In the genomic region with DNA sequence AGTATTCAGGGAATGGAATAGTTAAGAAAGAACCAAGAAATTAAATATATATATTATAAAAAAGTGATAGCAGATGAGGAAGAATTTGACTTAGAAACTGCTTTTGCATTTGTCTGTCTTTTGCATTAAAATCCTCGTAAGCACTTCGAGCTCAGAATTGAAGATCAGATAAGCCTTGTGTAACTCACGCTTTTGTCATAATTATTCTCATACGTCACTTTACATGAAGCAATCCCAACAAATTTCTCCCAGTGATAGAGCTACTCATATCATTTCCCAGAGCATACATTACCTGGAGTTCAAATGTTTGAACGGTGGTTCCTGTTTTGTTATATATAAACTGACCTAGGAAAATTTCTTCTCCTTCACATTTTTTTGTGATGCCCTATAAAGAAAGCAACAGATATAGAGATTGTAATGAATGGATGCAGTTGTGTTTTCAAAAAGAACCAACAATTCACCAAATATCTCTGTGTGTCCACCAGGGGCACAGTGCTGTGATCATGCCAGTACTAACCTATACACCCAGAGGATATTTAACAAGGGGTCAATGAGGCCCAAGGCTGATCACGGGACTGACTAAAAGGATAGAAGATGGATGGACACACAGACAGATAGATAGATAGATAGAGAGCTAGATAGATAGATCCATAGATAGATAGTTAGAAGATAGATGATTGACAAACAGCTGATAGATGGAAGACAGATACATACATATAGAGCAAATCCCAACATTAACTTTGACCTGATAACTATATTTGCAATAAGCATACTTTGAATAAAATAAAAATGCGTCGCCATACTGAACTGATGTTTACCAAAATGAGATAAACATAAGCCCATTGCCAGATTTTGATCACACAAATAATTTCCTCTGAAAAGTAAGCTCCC, we compare ENCODE assay signal across 12 cellular contexts. TPM values are rescaled to one million over a fixed set of nuclear protein-coding genes. Genes with fewer than 3 reads are reported as not detected.
DNase-seq lines count a peak whose midpoint lies in the region; ATAC-seq and TF ChIP-seq lines count a peak whose summit lies in the region.
"Had no signal": no experiment of that assay in that cellular context is flagged by ENCODE, and none has a peak within 500 bp of the region (broad histone marks: within the 10 kb centered on the region; RNA-seq: fewer than 3 reads in every experiment).

No MANE protein-coding gene starts in this region.

- CTCF ChIA-PET in HCT116 (lab: Charles Lee): interaction anchor here (1.0 to 2.0 kb wide), 3 partner anchors 12 to 121 kb away, joined by 3 to 12 read pairs (median 4); no protein-coding TSS in a partner anchor

- H2AFZ ChIP-seq in HCT116 (ENCODE audit: low read depth, low read length, poor library complexity, severe bottlenecking): no peak overlapping the region

- POLR2A ChIA-PET in HCT116 (lab: Charles Lee): interaction anchor here (0.8 to 1.2 kb wide), 3 partner anchors 11 to 104 kb away, joined by 5 to 6 read pairs (median 5); partner anchors contain the start of gene UPP1

- TF ChIP-seq POLR2A in HCT116 (IDR thresholded peaks at IDR 0.05; ENCODE audit: borderline replicate concordance, extremely low read depth, insufficient read depth, insufficient read length): no peak

- no peak overlapping the region for H3K9ac ChIP-seq in HCT116 (ENCODE audit: low read length)

- peak; percentile 83 for ATAC-seq in HCT116
- ATAC-seq in GM18517 (IDR thresholded peaks at IDR 0.05; ENCODE audit: unreplicated experiment): no peak
- ATAC-seq in mucosa of descending colon: no peak
- ATAC-seq: left colon had no signal

- DNase-seq in AG10803 (ENCODE audit: low read depth): no peak
- no peak for DNase-seq in HCT116 (ENCODE audit: low read depth, low spot score)
- peak; percentile 17 for DNase-seq in SHP77 treated with DMSO at 0.1 percent for 48 hours (lab: John Stamatoyannopoulos, UW)
- DNase-seq in fibroblast of villous mesenchyme (ENCODE audit: low read depth): no peak
- no peak for DNase-seq in activated gamma-delta T cell (lab: John Stamatoyannopoulos, UW)
- no peak for DNase-seq in mucosa of descending colon
- no peak for DNase-seq in MG63
- DNase-seq: DND-41, left colon, NCI-H1092 treated with DMSO at 0.1 percent for 48 hours had no signal

- peaks cover 2 to 5% of the 10 kb centered on the region in 2 experiments; a peak in 2 of 4 replicates for H3K4me1 ChIP-seq in HCT116 (ENCODE audit: control insufficient read depth in 1 of 2, insufficient read depth in 2 of 2, low read length in 2 of 2)
- no peaks in the 10 kb centered on the region for H3K4me1 ChIP-seq in mucosa of descending colon (ENCODE audit: low read depth)

- TF ChIP-seq RAD21 in HCT116 (IDR thresholded peaks at IDR 0.05; ENCODE audit: low read depth): peak; percentile 26; the same call in 1 of the 2 replicates

- RAD21 ChIA-PET in HCT116 (lab: Charles Lee; ENCODE audit: low non-redundant PET in 1 of 2, low total read pairs in 2 of 2, uncharacterized antibody in 2 of 2, unreplicated experiment in 2 of 2): no interaction called here

- H3K9me2 ChIP-seq in HCT116 (ENCODE audit: insufficient read depth): no peaks in the 10 kb centered on the region

- no peaks in the 10 kb centered on the region for H3K79me2 ChIP-seq in HCT116 (ENCODE audit: insufficient read depth, low read length)

- no TSS peak for BruUV-seq in HCT116 (replicated peaks; lab: Mats Ljungman, UMichigan)

- H3K27ac ChIP-seq in HCT116 (ENCODE audit: low read depth, low read length): no peak overlapping the region
- H3K27ac ChIP-seq: tibial nerve had no signal

- no peaks in the 10 kb centered on the region for H3K27me3 ChIP-seq in HCT116 (ENCODE audit: insufficient read depth, low read length)
- H3K27me3 ChIP-seq in MG63: no peaks in the 10 kb centered on the region
- H3K27me3 ChIP-seq: tibial nerve had no signal

- intact Hi-C loops in HCT116 (cut with micrococcal nuclease): no loop called here
- intact Hi-C loops in mucosa of descending colon (cut with DNase I, micrococcal nuclease): no loop called here

- TF ChIP-seq CTCF in AG10803 (conservative IDR thresholded peaks at IDR 0.05; ENCODE audit: low read length) (peak; percentile 53), HCT116 (IDR thresholded peaks at IDR 0.05 in 2 of 3, conservative IDR thresholded peaks at IDR 0.05 in 1 of 3; ENCODE audit: borderline replicate concordance in 1 of 3, insufficient read depth in 1 of 3, low read depth in 2 of 3, low read length in 2 of 3) (peak in 2 of 3 experiments; percentile 66 to 74; a peak in 4 of 6 replicates), fibroblast of villous mesenchyme (IDR thresholded peaks at IDR 0.05; ENCODE audit: insufficient read depth, low read depth, low read length) (peak; percentile 56), mucosa of descending colon (IDR thresholded peaks at IDR 0.05) (no peak)

- no peak overlapping the region for H3K4me3 ChIP-seq in AG10803 (ENCODE audit: low read length)
- H3K4me3 ChIP-seq in HCT116 (replicated peaks in 1 of 2; ENCODE audit: low read depth in 1 of 2, low read length in 2 of 2): no peak overlapping the region
- H3K4me3 ChIP-seq in fibroblast of villous mesenchyme (ENCODE audit: low read depth, low read length): no peak overlapping the region
- H3K4me3 ChIP-seq in mucosa of descending colon: no peak overlapping the region
- H3K4me3 ChIP-seq in MG63: no peak overlapping the region
- H3K4me3 ChIP-seq: tibial nerve had no signal

- H3K9me3 ChIP-seq in HCT116 (ENCODE audit: control insufficient read depth in 1 of 2, insufficient read depth in 1 of 2, low read depth in 1 of 2, low read length in 2 of 2) (no peaks in the 10 kb centered on the region), mucosa of descending colon (no peaks in the 10 kb centered on the region), MG63 (no peaks in the 10 kb centered on the region)
- H3K9me3 ChIP-seq: tibial nerve had no signal

- H3K36me3 ChIP-seq in HCT116 (ENCODE audit: control insufficient read depth in 1 of 2, insufficient read depth in 2 of 2, low read length in 2 of 2) (no peaks in the 10 kb centered on the region), mucosa of descending colon (ENCODE audit: low read depth) (no peaks in the 10 kb centered on the region), MG63 (no peaks in the 10 kb centered on the region)
- H3K36me3 ChIP-seq: tibial nerve had no signal

- H3K4me2 ChIP-seq in HCT116 (ENCODE audit: low read length): no peak overlapping the region

- H4K20me1 ChIP-seq in HCT116 (ENCODE audit: insufficient read depth): no peaks in the 10 kb centered on the region

TF ChIP-seq in HCT116, 20 proteins besides CTCF, POLR2A, EP300 and RAD21:
- TF ChIP-seq CEBPB (IDR thresholded peaks at IDR 0.05; ENCODE audit: low read depth) (no peak), ZNF274 (IDR thresholded peaks at IDR 0.05; ENCODE audit: low read depth, low read length) (no peak), SRF (IDR thresholded peaks at IDR 0.05; ENCODE audit: low read depth) (no peak), ZFX (IDR thresholded peaks at IDR 0.05) (no peak)

RNA-seq across cellular contexts. Expression of gene HUS1, which starts 9.3 kb away (rescaled TPM):
- total RNA-seq in HCT116 (2021; ENCODE audit: unreplicated experiment) (30.0 TPM), fibroblast of villous mesenchyme (20.6 and 29.4 TPM in 2 replicates), mucosa of descending colon (10 to 100 TPM; 44.8 to 53.7 (median 47.4) TPM)
- polyA plus RNA-seq in HCT116 (2012): 11.7 and 13.8 TPM in 2 replicates
- 3.1 and 17.7 TPM in 2 replicates for total RNA-seq in MG63 (2014; rRNA removed; shearing (Covaris generic); ENCODE audit: low replicate concordance)

RNA-seq across cellular contexts. Expression of gene SUN3, which starts 40.2 kb away (rescaled TPM):
- total RNA-seq in HCT116 (2021; ENCODE audit: unreplicated experiment) (4.5 TPM), fibroblast of villous mesenchyme (not detected in 2 replicates), mucosa of descending colon (under 1 TPM in 1 of 3 donors, not detected in 2; 0.31 TPM)
- 3.2 and 3.4 TPM in 2 replicates for polyA plus RNA-seq in HCT116 (2012)
- not detected in 2 replicates for total RNA-seq in MG63 (2014; rRNA removed; shearing (Covaris generic); ENCODE audit: low replicate concordance)
- total RNA-seq: left colon, tibial nerve had no signal

RNA-seq across cellular contexts. Expression of gene PKD1L1, which starts 40.5 kb away (rescaled TPM):
- total RNA-seq in HCT116 (2021; ENCODE audit: unreplicated experiment) (0.17 TPM), fibroblast of villous mesenchyme (0.32 and 0.43 TPM in 2 replicates), mucosa of descending colon (under 1 TPM; 0.60 to 0.95 (median 0.61) TPM)
- 0.02 and 0.05 TPM in 2 replicates for polyA plus RNA-seq in HCT116 (2012)
- 0.13 and 0.79 TPM in 2 replicates for total RNA-seq in MG63 (2014; rRNA removed; shearing (Covaris generic); ENCODE audit: low replicate concordance)

RNA-seq across cellular contexts. Expression of gene C7orf57, which starts 46.6 kb away (rescaled TPM):
- 0.15 TPM for total RNA-seq in HCT116 (2021; ENCODE audit: unreplicated experiment)
- polyA plus RNA-seq in HCT116 (2012): 0.17 and 0.37 TPM in 2 replicates
- total RNA-seq in fibroblast of villous mesenchyme: under 0.01 and 0.43 TPM in 2 replicates
- total RNA-seq in mucosa of descending colon: not detected
- total RNA-seq in MG63 (2014; rRNA removed; shearing (Covaris generic); ENCODE audit: low replicate concordance): 0.23 TPM in 1 of 2 replicates, not detected in the other
- total RNA-seq: left colon had no signal
